In the genomic region with DNA sequence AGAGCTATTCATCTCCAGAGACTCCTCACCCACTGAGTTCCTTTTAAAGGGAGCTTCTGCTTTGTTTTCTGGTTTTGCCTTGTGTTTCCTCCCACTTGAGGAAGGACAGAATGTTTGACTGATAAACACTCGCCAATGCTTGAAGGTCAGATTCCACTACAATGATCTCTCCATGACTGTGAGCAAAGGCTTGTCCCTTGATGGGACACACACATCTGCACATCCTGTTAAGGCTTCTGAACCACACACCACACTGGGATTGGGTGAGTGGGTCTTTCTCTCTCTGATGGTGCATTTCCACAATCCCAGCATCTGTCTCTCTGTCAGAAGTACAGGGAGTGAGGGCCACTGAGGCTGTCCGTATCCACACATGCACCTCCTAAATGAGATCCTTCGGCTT, we compare ENCODE assay signal across 24 cellular contexts.
"Had no signal": no experiment of that assay in that cellular context is flagged by ENCODE, and none has a peak within 500 bp of the region (broad histone marks: within the 10 kb centered on the region; RNA-seq: fewer than 3 reads in every experiment).

No MANE protein-coding gene starts in this region.

- H3K4me1 ChIP-seq: adrenal gland had no signal

- H3K27me3 ChIP-seq: adrenal gland had no signal

- H3K27me3 Mint-ChIP-seq: activated naive CD8-positive, alpha-beta T cell treated with anti-CD3 and anti-CD28 coated beads, Interleukin-2, amount 10 ng/mL, durations not matched to agents 7 days and 5 days had no signal

- H3K36me3 Mint-ChIP-seq: activated naive CD8-positive, alpha-beta T cell treated with anti-CD3 and anti-CD28 coated beads, Interleukin-2, amount 10 ng/mL, durations not matched to agents 7 days and 5 days; WTC11 had no signal

- H3K36me3 ChIP-seq: adrenal gland had no signal

- H3K27ac Mint-ChIP-seq: activated CD8-positive, alpha-beta T cell treated with anti-CD3 and anti-CD28 coated beads, Interleukin-2, amount 10 ng/mL, durations not matched to agents 7 days and 5 days; activated naive CD8-positive, alpha-beta T cell treated with anti-CD3 and anti-CD28 coated beads, Interleukin-2, amount 10 ng/mL, durations not matched to agents 7 days and 5 days; WTC11 had no signal

- H3K4me3 ChIP-seq: adrenal gland had no signal

- H3K27ac ChIP-seq: adrenal gland, RWPE1 had no signal

- H3K4me3 Mint-ChIP-seq: activated CD8-positive, alpha-beta T cell treated with anti-CD3 and anti-CD28 coated beads, Interleukin-2, amount 10 ng/mL, durations not matched to agents 7 days and 5 days; activated naive CD8-positive, alpha-beta T cell treated with anti-CD3 and anti-CD28 coated beads, Interleukin-2, amount 10 ng/mL, durations not matched to agents 7 days and 5 days; WTC11 had no signal

- H3K9me3 ChIP-seq: adrenal gland had no signal

- ATAC-seq: activated CD8-positive, alpha-beta T cell treated with anti-CD3 and anti-CD28 coated beads, Interleukin-2, amount 10 ng/mL, durations not matched to agents 7 days and 5 days; Panc1; WTC11 had no signal

- DNase-seq: activated CD4-positive, alpha-beta T cell treated with anti-CD3 and anti-CD28 coated beads for 48 hours; activated CD4-positive, alpha-beta T cell treated with anti-CD3 and anti-CD28 coated beads, Interleukin-2, amount 50 U/mL, for 4 hours; activated CD4-positive, CD25-positive, alpha-beta regulatory T cell treated with anti-CD3 and anti-CD28 coated beads, Interleukin-2, amount 50 U/mL, for 72 hours; activated CD8-positive, alpha-beta memory T cell treated with anti-CD3 and anti-CD28 coated beads, Interleukin-2, amount 50 U/mL, for 48 hours; activated CD8-positive, alpha-beta T cell treated with anti-CD3 and anti-CD28 coated beads, Interleukin-2, amount 10 ng/mL, durations not matched to agents 7 days and 5 days; activated naive CD4-positive, alpha-beta T cell treated with anti-CD3 and anti-CD28 coated beads, Interleukin-2, amount 50 U/mL, for 16 hours; activated naive CD8-positive, alpha-beta T cell treated with anti-CD3 and anti-CD28 coated beads, Interleukin-2, amount 10 ng/mL, durations not matched to agents 7 days and 5 days; activated T-cell treated with anti-CD3 and anti-CD28 coated beads, Interleukin-2, amount 50 U/mL, for 1 hour; adrenal gland; anterior cingulate cortex; caudate nucleus; KG1; NCI-H1092; NCI-H1417; NCI-H1930; NCI-H2171; NCI-H226; NCI-H526; NCI-H82; SHP77 treated with DMSO at 0.1 percent for 48 hours; T-helper 1 cell had no signal
